In genomic region chr10:120997313-120998102, GRCh38 we compare ENCODE assay signal across 16 cellular contexts.
DNase-seq lines count a peak whose midpoint lies in the region; ATAC-seq and TF ChIP-seq lines count a peak whose summit lies in the region.
"Had no signal": no experiment of that assay in that cellular context is flagged by ENCODE, and none has a peak within 500 bp of the region (broad histone marks: within the 10 kb centered on the region; RNA-seq: fewer than 3 reads in every experiment).

No MANE protein-coding gene starts in this region.

- DNase-seq in activated CD8-positive, alpha-beta T cell treated with anti-CD3 and anti-CD28 coated beads, Interleukin-2, amount 10 ng/mL, durations not matched to agents 7 days and 5 days: peak; percentile 2
- no peak for DNase-seq in activated CD8-positive, alpha-beta T cell treated with anti-CD3 and anti-CD28 coated beads for 36 hours
- no peak for DNase-seq in epithelial cell of esophagus (ENCODE audit: low read depth)
- DNase-seq in osteocyte (ENCODE audit: extremely low spot score, unreplicated experiment): peak; percentile 25
- no peak for DNase-seq in naive thymus-derived CD4-positive, alpha-beta T cell
- no peak for DNase-seq in NCI-H526 (lab: John Stamatoyannopoulos, UW)
- no peak for DNase-seq in NCI-H1048 (lab: John Stamatoyannopoulos, UW)
- DNase-seq: C1 segment of cervical spinal cord, DND-41, HCEC 1CT, KG1, NCI-H1436 treated with DMSO at 0.1 percent for 48 hours, NCI-H226, OCI-M1 had no signal

- no peaks in the 10 kb centered on the region for H3K36me3 ChIP-seq in naive thymus-derived CD4-positive, alpha-beta T cell (ENCODE audit: control insufficient read depth in 2 of 3, insufficient read depth in 3 of 3, low read length in 3 of 3)

- H3K4me1 ChIP-seq in naive thymus-derived CD4-positive, alpha-beta T cell (ENCODE audit: control insufficient read depth in 2 of 2, insufficient read depth in 2 of 2, low read length in 2 of 2): no peaks in the 10 kb centered on the region

- H3K27me3 ChIP-seq in naive thymus-derived CD4-positive, alpha-beta T cell (ENCODE audit: control insufficient read depth in 2 of 2, insufficient read depth in 2 of 2, low read length in 2 of 2): no peaks in the 10 kb centered on the region

- H3K27ac ChIP-seq in naive thymus-derived CD4-positive, alpha-beta T cell (ENCODE audit: low read depth, low read length): no peak overlapping the region

- H3K9me3 ChIP-seq in naive thymus-derived CD4-positive, alpha-beta T cell (ENCODE audit: control insufficient read depth in 2 of 3, low read length in 3 of 3): no peaks in the 10 kb centered on the region

- H3K9me3 Mint-ChIP-seq in activated CD8-positive, alpha-beta T cell treated with anti-CD3 and anti-CD28 coated beads, Interleukin-2, amount 10 ng/mL, durations not matched to agents 7 days and 5 days (ENCODE audit: insufficient read depth): peaks cover 7% of the 10 kb centered on the region
- no peaks in the 10 kb centered on the region for H3K9me3 Mint-ChIP-seq in activated CD8-positive, alpha-beta T cell treated with anti-CD3 and anti-CD28 coated beads for 36 hours
- H3K9me3 Mint-ChIP-seq in osteocyte (ENCODE audit: unreplicated experiment): peaks cover 7% of the 10 kb centered on the region
- H3K9me3 Mint-ChIP-seq in naive thymus-derived CD4-positive, alpha-beta T cell: peaks cover 0 to 31% (median 9%) of the 10 kb centered on the region in 11 donors

- H3K4me1 Mint-ChIP-seq in activated CD8-positive, alpha-beta T cell treated with anti-CD3 and anti-CD28 coated beads, Interleukin-2, amount 10 ng/mL, durations not matched to agents 7 days and 5 days (ENCODE audit: low read depth): no peaks in the 10 kb centered on the region
- H3K4me1 Mint-ChIP-seq in activated CD8-positive, alpha-beta T cell treated with anti-CD3 and anti-CD28 coated beads for 36 hours (ENCODE audit: low read depth): no peaks in the 10 kb centered on the region
- no peaks in the 10 kb centered on the region for H3K4me1 Mint-ChIP-seq in osteocyte (ENCODE audit: unreplicated experiment)
- peaks cover 0 to 1% (median 0%) of the 10 kb centered on the region in 7 donors for H3K4me1 Mint-ChIP-seq in naive thymus-derived CD4-positive, alpha-beta T cell

- H3K4me3 Mint-ChIP-seq in activated CD8-positive, alpha-beta T cell treated with anti-CD3 and anti-CD28 coated beads, Interleukin-2, amount 10 ng/mL, durations not matched to agents 7 days and 5 days: no peak overlapping the region
- H3K4me3 Mint-ChIP-seq in activated CD8-positive, alpha-beta T cell treated with anti-CD3 and anti-CD28 coated beads for 36 hours: no peak overlapping the region
- no peak overlapping the region for H3K4me3 Mint-ChIP-seq in osteocyte (ENCODE audit: unreplicated experiment)
- no peak overlapping the region for H3K4me3 Mint-ChIP-seq in naive thymus-derived CD4-positive, alpha-beta T cell

- POLR2A ChIA-PET in activated CD8-positive, alpha-beta T cell treated with anti-CD3 and anti-CD28 coated beads, Interleukin-2, amount 10 ng/mL, durations not matched to agents 7 days and 5 days (lab: Charles Lee): no interaction called here
- POLR2A ChIA-PET in activated CD8-positive, alpha-beta T cell treated with anti-CD3 and anti-CD28 coated beads for 36 hours (lab: Charles Lee): no interaction called here
- POLR2A ChIA-PET in naive thymus-derived CD4-positive, alpha-beta T cell (lab: Charles Lee): no interaction called here

- no peak overlapping the region for H3K4me3 ChIP-seq in epithelial cell of esophagus (ENCODE audit: low read length)
- H3K4me3 ChIP-seq in naive thymus-derived CD4-positive, alpha-beta T cell (ENCODE audit: low read length): no peak overlapping the region
- H3K4me3 ChIP-seq: GM12878 had no signal

- ATAC-seq in activated CD8-positive, alpha-beta T cell treated with anti-CD3 and anti-CD28 coated beads, Interleukin-2, amount 10 ng/mL, durations not matched to agents 7 days and 5 days: no peak
- ATAC-seq in activated CD8-positive, alpha-beta T cell treated with anti-CD3 and anti-CD28 coated beads for 36 hours: no peak
- no peak for ATAC-seq in naive thymus-derived CD4-positive, alpha-beta T cell
- ATAC-seq in GM19324 (IDR thresholded peaks at IDR 0.05; ENCODE audit: low FRiP score, unreplicated experiment): no peak
- ATAC-seq: GM12878 had no signal

- no peak overlapping the region for H3K27ac Mint-ChIP-seq in activated CD8-positive, alpha-beta T cell treated with anti-CD3 and anti-CD28 coated beads, Interleukin-2, amount 10 ng/mL, durations not matched to agents 7 days and 5 days
- no peak overlapping the region for H3K27ac Mint-ChIP-seq in activated CD8-positive, alpha-beta T cell treated with anti-CD3 and anti-CD28 coated beads for 36 hours
- no peak overlapping the region for H3K27ac Mint-ChIP-seq in osteocyte (ENCODE audit: unreplicated experiment)
- H3K27ac Mint-ChIP-seq in naive thymus-derived CD4-positive, alpha-beta T cell: no peak overlapping the region

- intact Hi-C loops in activated CD8-positive, alpha-beta T cell treated with anti-CD3 and anti-CD28 coated beads for 36 hours (cut with micrococcal nuclease): no loop called here
- intact Hi-C loops in naive thymus-derived CD4-positive, alpha-beta T cell (cut with micrococcal nuclease): no loop called here

- H3K36me3 Mint-ChIP-seq in activated CD8-positive, alpha-beta T cell treated with anti-CD3 and anti-CD28 coated beads, Interleukin-2, amount 10 ng/mL, durations not matched to agents 7 days and 5 days (ENCODE audit: low read depth): no peaks in the 10 kb centered on the region
- H3K36me3 Mint-ChIP-seq in activated CD8-positive, alpha-beta T cell treated with anti-CD3 and anti-CD28 coated beads for 36 hours (ENCODE audit: low read depth): no peaks in the 10 kb centered on the region
- H3K36me3 Mint-ChIP-seq in osteocyte (ENCODE audit: unreplicated experiment): no peaks in the 10 kb centered on the region
- no peaks in the 10 kb centered on the region for H3K36me3 Mint-ChIP-seq in naive thymus-derived CD4-positive, alpha-beta T cell

- no peak for TF ChIP-seq CTCF in activated CD8-positive, alpha-beta T cell treated with anti-CD3 and anti-CD28 coated beads for 36 hours (IDR thresholded peaks at IDR 0.05)
- peak; percentile 13 for TF ChIP-seq CTCF in epithelial cell of esophagus (IDR thresholded peaks at IDR 0.05; ENCODE audit: insufficient read depth, low read depth, low read length, missing control alignments)
- TF ChIP-seq CTCF in osteocyte (IDR thresholded peaks at IDR 0.05): no peak

- H3K27me3 Mint-ChIP-seq in activated CD8-positive, alpha-beta T cell treated with anti-CD3 and anti-CD28 coated beads, Interleukin-2, amount 10 ng/mL, durations not matched to agents 7 days and 5 days (ENCODE audit: low read depth): no peaks in the 10 kb centered on the region
- peaks cover 1% of the 10 kb centered on the region for H3K27me3 Mint-ChIP-seq in activated CD8-positive, alpha-beta T cell treated with anti-CD3 and anti-CD28 coated beads for 36 hours
- H3K27me3 Mint-ChIP-seq in osteocyte (ENCODE audit: unreplicated experiment): peaks cover 3% of the 10 kb centered on the region
- H3K27me3 Mint-ChIP-seq in naive thymus-derived CD4-positive, alpha-beta T cell: peaks cover 0 to 21% (median 5%) of the 10 kb centered on the region in 5 donors

- CTCF ChIA-PET in activated CD8-positive, alpha-beta T cell treated with anti-CD3 and anti-CD28 coated beads, Interleukin-2, amount 10 ng/mL, durations not matched to agents 7 days and 5 days (lab: Charles Lee): no interaction called here
- CTCF ChIA-PET in activated CD8-positive, alpha-beta T cell treated with anti-CD3 and anti-CD28 coated beads for 36 hours (lab: Charles Lee): no interaction called here
- CTCF ChIA-PET in naive thymus-derived CD4-positive, alpha-beta T cell (lab: Charles Lee): no interaction called here

Comparison
In these comparisons a context has a peak if more than half of its experiments do, and no peak if none do; other contexts are left out.
1. DNase-seq: peak in activated CD8-positive, alpha-beta T cell treated with anti-CD3 and anti-CD28 coated beads, Interleukin-2, amount 10 ng/mL, durations not matched to agents 7 days and 5 days (single experiment) and osteocyte (single experiment); none in activated CD8-positive, alpha-beta T cell treated with anti-CD3 and anti-CD28 coated beads for 36 hours (single experiment), epithelial cell of esophagus (single experiment), naive thymus-derived CD4-positive, alpha-beta T cell (0 of 9), NCI-H526 (0 of 2) and NCI-H1048 (single experiment).